In genomic region chr19:13117176-13117771, GRCh38 we compare ENCODE assay signal across 8 cellular contexts. TPM values are rescaled to one million over a fixed set of nuclear protein-coding genes. Genes with fewer than 3 reads are reported as not detected.
DNase-seq lines count a peak whose midpoint lies in the region; ATAC-seq and TF ChIP-seq lines count a peak whose summit lies in the region.

No MANE protein-coding gene starts in this region.

- DNase-seq in ELR (ENCODE audit: low read depth), result peak; percentile 43
- DNase-seq in chondrocyte (ENCODE audit: low spot score), result no peak
- no peak for DNase-seq in NCI-H526 (lab: John Stamatoyannopoulos, UW)
- no peak for DNase-seq in NK-92 treated with Interleukin-12 subunit alpha and Interleukin-12 subunit beta, amount 100 ng/mL, for 24 hours (lab: John Stamatoyannopoulos, UW)

- no peaks in the 10 kb centered on the region for H3K36me3 ChIP-seq in Loucy (ENCODE audit: insufficient read depth, low read length)
- no peaks in the 10 kb centered on the region for H3K36me3 ChIP-seq in mucosa of stomach (ENCODE audit: control insufficient read depth, insufficient read depth, low read length)

- peak overlapping the region; percentile 92 for H3K4me3 ChIP-seq in Loucy (ENCODE audit: low read length, poor library complexity, severe bottlenecking)
- peak overlapping the region; percentile 21 for H3K4me3 ChIP-seq in mucosa of stomach (ENCODE audit: low read length)

- H3K9ac ChIP-seq in Loucy (ENCODE audit: low read depth, low read length, poor library complexity, severe bottlenecking) (peak overlapping the region; percentile 71), mucosa of stomach (ENCODE audit: low read length) (peak overlapping the region; percentile 61)

- H3K27ac Mint-ChIP-seq in chondrocyte (ENCODE audit: unreplicated experiment), result peak overlapping the region; percentile 96

- H3K27me3 Mint-ChIP-seq in chondrocyte (ENCODE audit: low read depth), result no peaks in the 10 kb centered on the region

- TF ChIP-seq CTCF in Loucy (conservative IDR thresholded peaks at IDR 0.05; ENCODE audit: low read length), result no peak
- no peak for TF ChIP-seq CTCF in chondrocyte (IDR thresholded peaks at IDR 0.05)

- H4K20me1 ChIP-seq in Loucy (ENCODE audit: insufficient read depth, low read length, poor library complexity, severe bottlenecking), result peaks cover 44% of the 10 kb centered on the region

- H3K79me2 ChIP-seq in Loucy (ENCODE audit: insufficient read depth, low read length), result peaks cover 67% of the 10 kb centered on the region

- peak overlapping the region; percentile 87 for H2AFZ ChIP-seq in Loucy (ENCODE audit: low read length)

- H3K4me1 Mint-ChIP-seq in chondrocyte (ENCODE audit: low read depth), result peaks cover 57% of the 10 kb centered on the region

- H3K9me2 ChIP-seq in Loucy (replicated peaks; ENCODE audit: low read depth, low read length), result no peaks in the 10 kb centered on the region

- H3K9me3 Mint-ChIP-seq in chondrocyte (ENCODE audit: low read depth), result no peaks in the 10 kb centered on the region

- H3F3A ChIP-seq in Loucy (ENCODE audit: low read depth), result no peaks in the 10 kb centered on the region

- H3K4me1 ChIP-seq in Loucy (ENCODE audit: insufficient read depth, low read length, poor library complexity, severe bottlenecking) (peaks cover 50% of the 10 kb centered on the region), mucosa of stomach (ENCODE audit: control insufficient read depth, insufficient read depth, low read length) (peaks cover 29% of the 10 kb centered on the region)

- ATAC-seq in HG02970 (IDR thresholded peaks at IDR 0.05; ENCODE audit: low FRiP score, unreplicated experiment), result no peak
- no peak for ATAC-seq in GM21737 (IDR thresholded peaks at IDR 0.05; ENCODE audit: unreplicated experiment)

- H3K9me3 ChIP-seq in Loucy (ENCODE audit: insufficient read depth, low read depth, low read length) (no peaks in the 10 kb centered on the region), mucosa of stomach (ENCODE audit: control insufficient read depth, low read length) (no peaks in the 10 kb centered on the region)

- H3K4me2 ChIP-seq in Loucy (ENCODE audit: low read depth, low read length, poor library complexity, severe bottlenecking), result peak overlapping the region; percentile 95

- peaks cover 3% of the 10 kb centered on the region for H3K36me3 Mint-ChIP-seq in chondrocyte (ENCODE audit: low read depth)

- H3K27me3 ChIP-seq in Loucy (ENCODE audit: insufficient read depth, low read length, poor library complexity, severe bottlenecking), result no peaks in the 10 kb centered on the region
- H3K27me3 ChIP-seq in mucosa of stomach (ENCODE audit: control insufficient read depth, insufficient read depth, low read length), result no peaks in the 10 kb centered on the region

- H3K4me3 Mint-ChIP-seq in chondrocyte (ENCODE audit: unreplicated experiment), result peak overlapping the region; percentile 93

RNA-seq across cellular contexts. Expression of gene TRMT1, which starts 0.7 kb away (rescaled TPM):
- 25.4 to 35.8 TPM (median 28.9 TPM) in 3 replicates for total RNA-seq in chondrocyte

RNA-seq across cellular contexts. Expression of gene NACC1, which starts 0.8 kb away (rescaled TPM):
- total RNA-seq in chondrocyte, result 45.2 to 49.5 TPM (median 47.3 TPM) in 3 replicates

RNA-seq across cellular contexts. Expression of gene LYL1, which starts 14.6 kb away (rescaled TPM):
- total RNA-seq in chondrocyte, result 0.38 to 0.47 TPM in 2 of 3 replicates, not detected in the other

RNA-seq across cellular contexts. Expression of gene STX10, which starts 32.9 kb away (rescaled TPM):
- 42.9 to 53.0 TPM (median 45.6 TPM) in 3 replicates for total RNA-seq in chondrocyte

RNA-seq across cellular contexts. Expression of gene IER2, which starts 32.9 kb away (rescaled TPM):
- 38.4 to 67.1 TPM (median 58.5 TPM) in 3 replicates for total RNA-seq in chondrocyte
